In genomic region chr9:134313470-134313869, GRCh38 we compare ENCODE assay signal across 20 cellular contexts. TPM values are rescaled to one million over a fixed set of nuclear protein-coding genes. Genes with fewer than 3 reads are reported as not detected.
DNase-seq lines count a peak whose midpoint lies in the region; ATAC-seq and TF ChIP-seq lines count a peak whose summit lies in the region.
"Had no signal": no experiment of that assay in that cellular context is flagged by ENCODE, and none has a peak within 500 bp of the region (broad histone marks: within the 10 kb centered on the region; RNA-seq: fewer than 3 reads in every experiment).

No MANE protein-coding gene starts in this region.

- peak overlapping the region in 1 of 2 experiments; percentile 38 for H3K14ac ChIP-seq in mesenchymal stem cell (ENCODE audit: low read length in 2 of 2)

- no peak overlapping the region for H2AK5ac ChIP-seq in mesenchymal stem cell (ENCODE audit: low read length, severe bottlenecking)

- no peak overlapping the region for H3K4ac ChIP-seq in mesenchymal stem cell (ENCODE audit: low read depth in 1 of 2, low read length in 2 of 2)

- no peak overlapping the region for H3K9ac ChIP-seq in mesenchymal stem cell (ENCODE audit: low read length)

- H3K4me3 Mint-ChIP-seq in stimulated activated effector memory CD8-positive, alpha-beta T cell treated with anti-CD3 and anti-CD28 coated beads, Interleukin-12 subunit alpha, Interleukin-12 subunit beta, amount 100 ng/mL, for 72 hours: no peak overlapping the region
- H3K4me3 Mint-ChIP-seq: HFFc6 had no signal

- no peak overlapping the region for H4K91ac ChIP-seq in mesenchymal stem cell (ENCODE audit: low read length)

- H2BK120ac ChIP-seq in mesenchymal stem cell (ENCODE audit: low read depth, low read length): no peak overlapping the region

- no peak overlapping the region for H2BK12ac ChIP-seq in mesenchymal stem cell (ENCODE audit: low read length in 2 of 2)

- no peak overlapping the region for H2BK5ac ChIP-seq in mesenchymal stem cell (ENCODE audit: low read depth, low read length, poor library complexity, severe bottlenecking)

- H3K23ac ChIP-seq in mesenchymal stem cell (ENCODE audit: low read length in 2 of 2): no peak overlapping the region

- H3K27ac ChIP-seq in heart right ventricle (no peak overlapping the region), mesenchymal stem cell (ENCODE audit: low read length, poor library complexity, severe bottlenecking) (no peak overlapping the region)
- H3K27ac ChIP-seq: 22Rv1 had no signal

- peaks cover 0 to 24% (median 18%) of the 10 kb centered on the region in 9 donors for H3K4me1 ChIP-seq in heart right ventricle
- no peaks in the 10 kb centered on the region for H3K4me1 ChIP-seq in mucosa of descending colon (ENCODE audit: low read depth)
- H3K4me1 ChIP-seq in mesenchymal stem cell (ENCODE audit: control insufficient read depth, insufficient read depth, low read depth, low read length): peaks cover 13% of the 10 kb centered on the region

- peaks cover 7% of the 10 kb centered on the region for H3K4me1 Mint-ChIP-seq in stimulated activated effector memory CD8-positive, alpha-beta T cell treated with anti-CD3 and anti-CD28 coated beads, Interleukin-12 subunit alpha, Interleukin-12 subunit beta, amount 100 ng/mL, for 72 hours

- H3K9me3 ChIP-seq in heart right ventricle (peaks cover 0 to 24% (median 0%) of the 10 kb centered on the region in 11 donors), mucosa of descending colon (no peaks in the 10 kb centered on the region), mesenchymal stem cell (ENCODE audit: control insufficient read depth, low read length) (peaks cover 17% of the 10 kb centered on the region)

- H3K4me3 ChIP-seq in heart right ventricle (no peak overlapping the region), mucosa of descending colon (no peak overlapping the region), mesenchymal stem cell (ENCODE audit: insufficient read depth in 1 of 2, low read depth in 1 of 2, low read length in 2 of 2) (no peak overlapping the region)

- no peak overlapping the region for H2AFZ ChIP-seq in mesenchymal stem cell (ENCODE audit: low read depth, low read length)

- H3K9me3 Mint-ChIP-seq in stimulated activated effector memory CD8-positive, alpha-beta T cell treated with anti-CD3 and anti-CD28 coated beads, Interleukin-12 subunit alpha, Interleukin-12 subunit beta, amount 100 ng/mL, for 72 hours: no peaks in the 10 kb centered on the region

- no peak for TF ChIP-seq CTCF in heart right ventricle (IDR thresholded peaks at IDR 0.05)
- no peak for TF ChIP-seq CTCF in mucosa of descending colon (IDR thresholded peaks at IDR 0.05)

- no peak for ATAC-seq in Right ventricle myocardium inferior
- ATAC-seq in heart right ventricle: no peak
- ATAC-seq in mucosa of descending colon: peak; percentile 34
- peak; percentile 11 for ATAC-seq in stimulated activated effector memory CD8-positive, alpha-beta T cell treated with anti-CD3 and anti-CD28 coated beads, Interleukin-12 subunit alpha, Interleukin-12 subunit beta, amount 100 ng/mL, for 72 hours

- H3K27ac Mint-ChIP-seq in stimulated activated effector memory CD8-positive, alpha-beta T cell treated with anti-CD3 and anti-CD28 coated beads, Interleukin-12 subunit alpha, Interleukin-12 subunit beta, amount 100 ng/mL, for 72 hours: no peak overlapping the region
- H3K27ac Mint-ChIP-seq: HFFc6 had no signal

- H3K4me2 ChIP-seq in mesenchymal stem cell (ENCODE audit: low read length, poor library complexity, severe bottlenecking): no peak overlapping the region

- H3K36me3 ChIP-seq in heart right ventricle (no peaks in the 10 kb centered on the region), mucosa of descending colon (ENCODE audit: low read depth) (no peaks in the 10 kb centered on the region), mesenchymal stem cell (ENCODE audit: control insufficient read depth in 1 of 2, insufficient read depth in 2 of 2, low read depth in 1 of 2, low read length in 2 of 2) (no peaks in the 10 kb centered on the region)

- H3K36me3 Mint-ChIP-seq in stimulated activated effector memory CD8-positive, alpha-beta T cell treated with anti-CD3 and anti-CD28 coated beads, Interleukin-12 subunit alpha, Interleukin-12 subunit beta, amount 100 ng/mL, for 72 hours: no peaks in the 10 kb centered on the region

- no peak overlapping the region for H4K8ac ChIP-seq in mesenchymal stem cell (ENCODE audit: low read length)

- no peak overlapping the region for H2BK15ac ChIP-seq in mesenchymal stem cell (ENCODE audit: low read depth, poor library complexity, severe bottlenecking)

- DNase-seq in Right ventricle myocardium inferior (ENCODE audit: missing footprints) (peak; percentile 13), heart right ventricle (no peak), islet precursor cell (peak; percentile 42), mucosa of descending colon (peak in 1 of 3 donors; percentile 4), mesenchymal stem cell (no peak), COLO668 (lab: John Stamatoyannopoulos, UW; ENCODE audit: unreplicated experiment) (no peak)
- no peak for DNase-seq in stimulated activated effector memory CD8-positive, alpha-beta T cell treated with anti-CD3 and anti-CD28 coated beads, Interleukin-12 subunit alpha, Interleukin-12 subunit beta, amount 100 ng/mL, for 72 hours (ENCODE audit: low spot score in 2 of 2)
- no peak for DNase-seq in activated CD4-positive, alpha-beta T cell treated with anti-CD3 and anti-CD28 coated beads, Interleukin-2, amount 50 U/mL, for 1 hour
- DNase-seq: AML-193, COR-L47, GDM1, HFFc6, KG1, NCI-H1417, NCI-H187, NCI-H2107, NCI-H510A treated with DMSO at 0.1 percent for 48 hours, NCI-H774, RPMI8226 had no signal

- 97% methylated on average over 2 of the region's 2 CpGs for WGBS in heart right ventricle, 2 donors
- 82% methylated on average over 2 of the region's 2 CpGs for WGBS in mesenchymal stem cell

- H3K18ac ChIP-seq in mesenchymal stem cell (ENCODE audit: low read depth in 1 of 2, low read length in 2 of 2): no peak overlapping the region

- no peaks in the 10 kb centered on the region for H3K79me1 ChIP-seq in mesenchymal stem cell (replicated peaks; ENCODE audit: low read length, poor library complexity, severe bottlenecking)

- no peaks in the 10 kb centered on the region for H3K27me3 ChIP-seq in heart right ventricle
- peaks cover 4 to 13% of the 10 kb centered on the region in 2 experiments for H3K27me3 ChIP-seq in mesenchymal stem cell (ENCODE audit: control insufficient read depth in 1 of 2, insufficient read depth in 1 of 2, low read length in 2 of 2)

- intact Hi-C loops in Right ventricle myocardium inferior (cut with DNase I) (no loop called here), heart right ventricle (cut with DNase I) (no loop called here), mucosa of descending colon (cut with DNase I, micrococcal nuclease) (no loop called here)

RNA-seq across cellular contexts. Expression of gene RXRA, which starts 12.8 kb away (rescaled TPM):
- total RNA-seq in Right ventricle myocardium inferior: 91.1 TPM
- 10 to 100 TPM; 38.4 to 92.3 (median 43.6) TPM for total RNA-seq in heart right ventricle
- 10 to 100 TPM; 22.6 to 39.1 TPM for polyA plus RNA-seq in heart right ventricle
- total RNA-seq in mucosa of descending colon: 100 to 1,000 TPM in 1 of 3 donors, 10 to 100 TPM in 2; 75.2 to 101 (median 85.3) TPM
- polyA plus RNA-seq in mesenchymal stem cell (2013, experiment 1 of 2): 37.8 TPM
- polyA plus RNA-seq in mesenchymal stem cell (2013, experiment 2 of 2): 38.3 TPM

Comparison
In these comparisons a context has a peak if more than half of its experiments do, and no peak if none do; other contexts are left out.
1. DNase-seq: peak in Right ventricle myocardium inferior (single experiment) and islet precursor cell (single experiment); none in heart right ventricle (0 of 2), stimulated activated effector memory CD8-positive, alpha-beta T cell treated with anti-CD3 and anti-CD28 coated beads, Interleukin-12 subunit alpha, Interleukin-12 subunit beta, amount 100 ng/mL, for 72 hours (0 of 2), mesenchymal stem cell (single experiment), COLO668 (single experiment) and activated CD4-positive, alpha-beta T cell treated with anti-CD3 and anti-CD28 coated beads, Interleukin-2, amount 50 U/mL, for 1 hour (single experiment).
2. ATAC-seq: peak in mucosa of descending colon (single experiment) and stimulated activated effector memory CD8-positive, alpha-beta T cell treated with anti-CD3 and anti-CD28 coated beads, Interleukin-12 subunit alpha, Interleukin-12 subunit beta, amount 100 ng/mL, for 72 hours (single experiment); none in Right ventricle myocardium inferior (single experiment) and heart right ventricle (0 of 8).